13 cellular contexts compared by ENCODE assay signal in the genomic region with DNA sequence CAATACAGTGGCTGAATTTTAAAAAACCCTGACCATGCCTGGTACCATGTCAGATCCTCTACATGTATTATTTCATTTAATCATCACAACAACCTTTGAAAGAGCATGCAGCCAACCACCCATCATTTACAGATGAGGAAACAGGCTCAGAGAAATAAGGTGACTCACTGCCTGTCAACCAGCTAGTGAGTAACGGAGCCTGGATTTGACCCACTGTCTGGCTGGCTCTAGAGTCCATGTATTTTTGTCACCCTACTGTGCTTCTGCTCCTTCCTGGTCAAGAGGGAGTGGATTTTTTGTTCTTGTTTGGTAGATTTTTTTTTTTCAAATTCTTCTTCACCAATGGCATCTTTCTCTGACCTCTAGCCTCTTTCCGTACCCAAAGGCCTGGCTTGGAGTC.
DNase-seq lines count a peak whose midpoint lies in the region; ATAC-seq and TF ChIP-seq lines count a peak whose summit lies in the region.
"Had no signal": no experiment of that assay in that cellular context is flagged by ENCODE, and none has a peak within 500 bp of the region (broad histone marks: within the 10 kb centered on the region; RNA-seq: fewer than 3 reads in every experiment).

No MANE protein-coding gene starts in this region.

- peak; percentile 88 for DNase-seq in GM23248
- DNase-seq in RWPE2 (ENCODE audit: low spot score) = no peak
- peak; percentile 42 to 87 for DNase-seq in fibroblast of lung (ENCODE audit: low read depth in 2 of 2)
- no peak for DNase-seq in sciatic nerve (ENCODE audit: low spot score)
- DNase-seq in activated T-cell treated with anti-CD3 and anti-CD28 coated beads for 4 hours = no peak
- DNase-seq in epidermal melanocyte (ENCODE audit: insufficient read length, low spot score) = no peak
- DNase-seq: activated CD4-positive, alpha-beta T cell treated with anti-CD3 and anti-CD28 coated beads for 48 hours; activated effector memory CD4-positive, alpha-beta T cell treated with anti-CD3 and anti-CD28 coated beads, Interleukin-2, amount 50 U/mL, for 16 hours; KBM-7; NCI-H2029 treated with DMSO at 0.1 percent for 48 hours; tibial artery had no signal

- no peak overlapping the region for H3K9ac ChIP-seq in GM23248
- no peak overlapping the region for H3K9ac ChIP-seq in fibroblast of lung (ENCODE audit: insufficient read depth, low read length)

- intact Hi-C loops in sciatic nerve (cut with DNase I) = no loop called here

- WGBS in GM23248 (ENCODE audit: low coverage in 1 of 2, low lambda C conversion rate in 2 of 2, missing lambda C conversion rate in 2 of 2), 2 experiments = 7 to 8% methylated on average over 2 of the region's 2 CpGs

- H3K79me2 ChIP-seq in GM23248 (ENCODE audit: insufficient read depth) (peaks cover 34% of the 10 kb centered on the region), fibroblast of lung (ENCODE audit: control insufficient read depth, insufficient read depth, low read length) (no peaks in the 10 kb centered on the region)

- H2AFZ ChIP-seq in GM23248 = no peak overlapping the region
- H2AFZ ChIP-seq in fibroblast of lung (ENCODE audit: low read length) = no peak overlapping the region

- H3K4me1 ChIP-seq in GM23248 (ENCODE audit: insufficient read depth) = peaks cover 8% of the 10 kb centered on the region
- no peaks in the 10 kb centered on the region for H3K4me1 ChIP-seq in RWPE2 (ENCODE audit: insufficient read depth, poor library complexity, severe bottlenecking)
- H3K4me1 ChIP-seq in fibroblast of lung (ENCODE audit: control insufficient read depth, extremely low read depth, insufficient read depth, low read length) = no peaks in the 10 kb centered on the region
- H3K4me1 ChIP-seq: tibial artery had no signal

- H3K27me3 ChIP-seq in GM23248 (replicated peaks; ENCODE audit: insufficient read depth) (no peaks in the 10 kb centered on the region), RWPE2 (ENCODE audit: insufficient read depth, poor library complexity, severe bottlenecking) (no peaks in the 10 kb centered on the region), fibroblast of lung (ENCODE audit: control insufficient read depth, insufficient read depth, low read length) (no peaks in the 10 kb centered on the region)
- H3K27me3 ChIP-seq: tibial artery had no signal

- no peak for TF ChIP-seq CTCF in RWPE2 (IDR thresholded peaks at IDR 0.05; ENCODE audit: poor library complexity, severe bottlenecking)
- TF ChIP-seq CTCF in fibroblast of lung (conservative IDR thresholded peaks at IDR 0.05 in 1 of 2, IDR thresholded peaks at IDR 0.05 in 1 of 2; ENCODE audit: low read depth in 1 of 2, low read length in 2 of 2) = no peak

- H3K9me2 ChIP-seq in GM23248 (ENCODE audit: insufficient read depth) = no peaks in the 10 kb centered on the region

- peak overlapping the region; percentile 45 for H3K27ac ChIP-seq in GM23248
- no peak overlapping the region for H3K27ac ChIP-seq in RWPE2 (ENCODE audit: poor library complexity, severe bottlenecking)
- H3K27ac ChIP-seq in fibroblast of lung (ENCODE audit: insufficient read depth, low read length) = no peak overlapping the region
- H3K27ac ChIP-seq: tibial artery had no signal

- H3K9me3 ChIP-seq in GM23248 (ENCODE audit: low read depth) (no peaks in the 10 kb centered on the region), RWPE2 (ENCODE audit: severe bottlenecking) (no peaks in the 10 kb centered on the region), fibroblast of lung (ENCODE audit: control insufficient read depth, insufficient read depth, low read depth, low read length) (no peaks in the 10 kb centered on the region)

- in situ Hi-C loops in GM23248 (cut with MboI) = no loop called here

- peaks cover 19% of the 10 kb centered on the region for H3F3A ChIP-seq in GM23248 (ENCODE audit: insufficient read depth)

- ATAC-seq in RWPE2 (ENCODE audit: low read depth) = peak; percentile 65; the same call in 2 of the 3 replicates
- ATAC-seq in sciatic nerve = peak; percentile 56
- no peak for ATAC-seq in GM18519 (IDR thresholded peaks at IDR 0.05; ENCODE audit: low FRiP score, unreplicated experiment)
- ATAC-seq: left lobe of liver had no signal

- H3K36me3 ChIP-seq in GM23248 (ENCODE audit: low read depth) = peaks cover 29% of the 10 kb centered on the region
- H3K36me3 ChIP-seq in RWPE2 (ENCODE audit: low read depth) = no peaks in the 10 kb centered on the region
- no peaks in the 10 kb centered on the region for H3K36me3 ChIP-seq in fibroblast of lung (ENCODE audit: control insufficient read depth, insufficient read depth, low read length)

- H3K4me2 ChIP-seq in GM23248 (ENCODE audit: unreplicated experiment) = no peak overlapping the region
- H3K4me2 ChIP-seq in fibroblast of lung (ENCODE audit: extremely low read depth, insufficient read depth, low read length) = no peak overlapping the region

- H4K20me1 ChIP-seq in GM23248 (ENCODE audit: insufficient read depth) = no peaks in the 10 kb centered on the region
- no peaks in the 10 kb centered on the region for H4K20me1 ChIP-seq in fibroblast of lung (ENCODE audit: control insufficient read depth, extremely low read depth, insufficient read depth, low read length)

- H3K4me3 ChIP-seq in GM23248 = no peak overlapping the region
- H3K4me3 ChIP-seq in RWPE2 (ENCODE audit: severe bottlenecking) = no peak overlapping the region
- no peak overlapping the region for H3K4me3 ChIP-seq in fibroblast of lung (replicated peaks in 1 of 4; ENCODE audit: control extremely low read depth in 1 of 4, insufficient read depth in 1 of 4, low read depth in 3 of 4, low read length in 4 of 4)
- H3K4me3 ChIP-seq: tibial artery had no signal

Comparison
In these comparisons a context has a peak if more than half of its experiments do, and no peak if none do; other contexts are left out.
1. DNase-seq: peak in GM23248 (single experiment) and fibroblast of lung (2 of 2); none in RWPE2 (single experiment), sciatic nerve (single experiment), activated T-cell treated with anti-CD3 and anti-CD28 coated beads for 4 hours (single experiment) and epidermal melanocyte (single experiment).